In the genomic region with DNA sequence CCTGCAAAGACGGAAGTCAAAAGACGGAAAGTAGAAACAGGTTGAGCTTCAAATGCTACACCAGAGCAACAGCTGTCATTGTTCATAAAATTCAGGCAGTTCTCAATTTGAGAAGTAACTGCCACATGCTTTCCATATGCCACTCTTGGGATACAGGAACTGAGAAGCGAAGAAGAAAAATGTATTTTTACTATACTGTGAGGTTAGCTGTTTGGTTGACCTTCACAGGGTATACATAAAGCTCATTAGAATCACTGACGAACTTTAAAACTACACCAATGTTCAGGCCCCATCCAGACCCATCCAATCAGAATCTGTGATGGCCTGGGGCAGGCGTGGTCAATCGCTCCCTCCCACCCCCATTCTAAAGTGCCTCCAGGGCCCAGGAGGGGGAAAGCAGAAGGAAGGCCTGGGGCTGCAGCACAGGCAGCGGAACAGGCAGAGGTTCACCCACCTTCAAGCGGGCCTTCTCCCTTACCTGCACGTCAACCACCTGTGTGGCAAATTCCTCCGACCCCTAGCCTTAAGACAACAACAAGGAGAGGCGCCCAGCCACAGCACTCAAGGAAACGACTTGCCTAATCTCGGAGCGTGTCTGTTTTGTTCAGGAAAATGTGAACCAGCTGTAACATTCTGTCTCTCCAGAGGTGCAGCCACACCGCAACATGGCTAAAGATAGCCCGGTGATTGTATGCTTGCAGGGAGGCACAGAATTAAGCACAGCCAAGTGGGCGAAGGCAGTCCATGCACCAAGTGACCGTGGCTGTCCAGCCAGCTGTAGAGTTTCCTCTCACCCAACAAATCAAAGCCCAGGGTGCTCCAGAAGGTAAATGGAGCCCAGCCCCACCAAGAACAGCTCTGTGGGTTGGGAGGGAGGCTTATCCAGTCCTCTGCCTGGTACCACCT, we compare ENCODE assay signal across 24 cellular contexts.
DNase-seq lines count a peak whose midpoint lies in the region; ATAC-seq and TF ChIP-seq lines count a peak whose summit lies in the region.
"Had no signal": no experiment of that assay in that cellular context is flagged by ENCODE, and none has a peak within 500 bp of the region (broad histone marks: within the 10 kb centered on the region; RNA-seq: fewer than 3 reads in every experiment).

No MANE protein-coding gene starts in this region.

- H3K9ac ChIP-seq in trophoblast cell (ENCODE audit: low read length), result no peak overlapping the region

- H3K27ac Mint-ChIP-seq in chondrocyte (ENCODE audit: unreplicated experiment), result no peak overlapping the region
- H3K27ac Mint-ChIP-seq: activated CD4-positive, alpha-beta memory T cell treated with anti-CD3 and anti-CD28 coated beads, Interleukin-2, amount 10 ng/mL, durations not matched to agents 7 days and 5 days had no signal

- no peak for DNase-seq in RWPE1 (ENCODE audit: low spot score)
- DNase-seq in heart right ventricle, result peak in 1 of 2 donors; percentile 43
- DNase-seq in trophoblast cell, result peak; percentile 75 to 78
- DNase-seq in NCI-H2081 treated with DMSO at 0.1 percent for 48 hours (lab: John Stamatoyannopoulos, UW), result no peak
- no peak for DNase-seq in chondrocyte (ENCODE audit: low spot score)
- DNase-seq in HuH-7.5 (ENCODE audit: low spot score), result no peak
- DNase-seq: activated CD4-positive, alpha-beta memory T cell treated with anti-CD3 and anti-CD28 coated beads, Interleukin-2, amount 10 ng/mL, durations not matched to agents 7 days and 5 days; activated naive CD4-positive, alpha-beta T cell; amygdala; DMS79; effector memory CD8-positive, alpha-beta T cell; naive thymus-derived CD8-positive, alpha-beta T cell; NCI-H1048; NCI-H2029 treated with DMSO at 0.1 percent for 48 hours; NCI-H510A treated with DMSO at 0.1 percent for 48 hours; OCI-M1; SIG-M5; small intestine; stimulated activated CD4-positive, alpha-beta T cell treated with anti-CD3 and anti-CD28 coated beads, Interleukin-2, amount 100 ng/mL, for 48 hours; WERI-Rb-1 had no signal

- no peaks in the 10 kb centered on the region for H3K9me3 ChIP-seq in heart right ventricle
- H3K9me3 ChIP-seq in trophoblast cell (ENCODE audit: insufficient read depth, low read depth, low read length), result no peaks in the 10 kb centered on the region

- no peak overlapping the region for H3K4ac ChIP-seq in trophoblast cell (ENCODE audit: low read depth, low read length)

- H3K79me2 ChIP-seq in trophoblast cell (ENCODE audit: control insufficient read depth, insufficient read depth, low read length, poor library complexity), result no peaks in the 10 kb centered on the region

- no peak overlapping the region for H3K4me2 ChIP-seq in trophoblast cell (ENCODE audit: low read length)

- no peak overlapping the region for H2AK5ac ChIP-seq in trophoblast cell (ENCODE audit: low read length)

- no peak overlapping the region for H4K91ac ChIP-seq in trophoblast cell (ENCODE audit: low read depth, low read length)

- H3K27me3 ChIP-seq in heart right ventricle (no peaks in the 10 kb centered on the region), trophoblast cell (ENCODE audit: insufficient read depth, low read length) (no peaks in the 10 kb centered on the region)

- H3K36me3 Mint-ChIP-seq in chondrocyte (ENCODE audit: low read depth), result peaks cover 3% of the 10 kb centered on the region

- no peak overlapping the region for H2BK120ac ChIP-seq in trophoblast cell (ENCODE audit: insufficient read depth, low read length, poor library complexity)

- TF ChIP-seq CTCF in C4-2B (conservative IDR thresholded peaks at IDR 0.05), result no peak
- TF ChIP-seq CTCF in RWPE1 (conservative IDR thresholded peaks at IDR 0.05; ENCODE audit: low read depth), result no peak
- no peak for TF ChIP-seq CTCF in heart right ventricle (IDR thresholded peaks at IDR 0.05)
- no peak for TF ChIP-seq CTCF in chondrocyte (IDR thresholded peaks at IDR 0.05)

- H3K18ac ChIP-seq in trophoblast cell (ENCODE audit: low read length), result peak overlapping the region; percentile 34

- H2AFZ ChIP-seq in trophoblast cell (ENCODE audit: insufficient read depth, low read length, poor library complexity), result no peak overlapping the region

- intact Hi-C loops in heart right ventricle (cut with DNase I), result loop anchor here in 1 of 10 donors (10.0 kb wide), 1 partner anchor 63 kb away; no protein-coding TSS in a partner anchor

- H3K23ac ChIP-seq in trophoblast cell (ENCODE audit: low read length), result no peak overlapping the region

- no peaks in the 10 kb centered on the region for H3K9me3 Mint-ChIP-seq in chondrocyte (ENCODE audit: low read depth)
- H3K9me3 Mint-ChIP-seq: activated CD4-positive, alpha-beta memory T cell treated with anti-CD3 and anti-CD28 coated beads, Interleukin-2, amount 10 ng/mL, durations not matched to agents 7 days and 5 days; central memory CD8-positive, alpha-beta T cell; effector memory CD8-positive, alpha-beta T cell; naive thymus-derived CD8-positive, alpha-beta T cell had no signal

- POLR2A ChIA-PET in RWPE1 (lab: Yijun Ruan, JAX; ENCODE audit: low non-redundant PET), result no interaction called here

- no peak overlapping the region for H3K4me3 Mint-ChIP-seq in chondrocyte (ENCODE audit: unreplicated experiment)
- H3K4me3 Mint-ChIP-seq: activated CD4-positive, alpha-beta memory T cell treated with anti-CD3 and anti-CD28 coated beads, Interleukin-2, amount 10 ng/mL, durations not matched to agents 7 days and 5 days; central memory CD8-positive, alpha-beta T cell; effector memory CD8-positive, alpha-beta T cell; naive thymus-derived CD8-positive, alpha-beta T cell had no signal

- no peaks in the 10 kb centered on the region for H3K27me3 Mint-ChIP-seq in chondrocyte (ENCODE audit: low read depth)
- H3K27me3 Mint-ChIP-seq: activated CD4-positive, alpha-beta memory T cell treated with anti-CD3 and anti-CD28 coated beads, Interleukin-2, amount 10 ng/mL, durations not matched to agents 7 days and 5 days; central memory CD8-positive, alpha-beta T cell; effector memory CD8-positive, alpha-beta T cell; naive thymus-derived CD8-positive, alpha-beta T cell had no signal

- H3K4me3 ChIP-seq in heart right ventricle (no peak overlapping the region), trophoblast cell (ENCODE audit: low read depth, low read length) (no peak overlapping the region)
- H3K4me3 ChIP-seq: lung had no signal

- no peak overlapping the region for H4K8ac ChIP-seq in trophoblast cell (ENCODE audit: low read depth, low read length)

- CTCF ChIA-PET in RWPE1 (lab: Yijun Ruan, JAX), result no interaction called here

- H3K14ac ChIP-seq in trophoblast cell (ENCODE audit: low read length), result no peak overlapping the region

- H3K79me1 ChIP-seq in trophoblast cell (ENCODE audit: low read length), result no peaks in the 10 kb centered on the region

- peaks cover 43% of the 10 kb centered on the region for H3K4me1 Mint-ChIP-seq in chondrocyte (ENCODE audit: low read depth)
- H3K4me1 Mint-ChIP-seq: activated CD4-positive, alpha-beta memory T cell treated with anti-CD3 and anti-CD28 coated beads, Interleukin-2, amount 10 ng/mL, durations not matched to agents 7 days and 5 days had no signal

- no peak overlapping the region for H4K12ac ChIP-seq in trophoblast cell (ENCODE audit: low read depth, low read length)

- H3K36me3 ChIP-seq in heart right ventricle, result no peaks in the 10 kb centered on the region
- no peaks in the 10 kb centered on the region for H3K36me3 ChIP-seq in trophoblast cell (ENCODE audit: control insufficient read depth in 1 of 2, insufficient read depth in 2 of 2, low read length in 2 of 2)
- H3K36me3 ChIP-seq: WERI-Rb-1 had no signal

- H2BK5ac ChIP-seq in trophoblast cell (ENCODE audit: low read depth, low read length, poor library complexity), result no peak overlapping the region

- ATAC-seq in heart right ventricle (peak; percentile 47 to 81 (median 57)), SK-N-SH treated with all-trans-retinoic acid at 6 μM for 48 hours (no peak)
- ATAC-seq: effector memory CD8-positive, alpha-beta T cell; naive thymus-derived CD8-positive, alpha-beta T cell had no signal

- H3K27ac ChIP-seq in C4-2B, result peak overlapping the region; percentile 60; the same call in 1 of the 2 replicates
- H3K27ac ChIP-seq in RWPE1, result 0 out of 2 replicates have a peak overlapping the region, but pooled peaks have one; percentile 12
- peak overlapping the region; percentile 8 to 83 (median 74) for H3K27ac ChIP-seq in heart right ventricle
- H3K27ac ChIP-seq in trophoblast cell (ENCODE audit: low read depth, low read length), result no peak overlapping the region
- H3K27ac ChIP-seq: WERI-Rb-1 had no signal

- peaks cover 42 to 100% (median 79%) of the 10 kb centered on the region in 9 donors for H3K4me1 ChIP-seq in heart right ventricle
- peaks cover 6 to 16% of the 10 kb centered on the region in 2 experiments for H3K4me1 ChIP-seq in trophoblast cell (ENCODE audit: control insufficient read depth in 1 of 2, insufficient read depth in 2 of 2, low read length in 2 of 2)

- no peak overlapping the region for H2BK12ac ChIP-seq in trophoblast cell (ENCODE audit: low read length)

- WGBS in heart right ventricle, 2 donors, result 67 to 76% methylated on average over 18 of the region's 18 CpGs
- WGBS in trophoblast cell (ENCODE audit: extremely low coverage, insufficient coverage, insufficient read length), result no CpG with 5 or more reads among the region's 18 CpGs

TF ChIP-seq in SK-N-SH treated with all-trans-retinoic acid at 6 μM for 48 hours, 23 proteins besides CTCF, POLR2A, EP300 and RAD21 (continues in another document):
- TF ChIP-seq RARB (CRISPR knock-in tag; IDR thresholded peaks at IDR 0.05), result no peak
- no peak for TF ChIP-seq ESRRG (CRISPR knock-in tag; IDR thresholded peaks at IDR 0.05)
- TF ChIP-seq, protein P1, sequence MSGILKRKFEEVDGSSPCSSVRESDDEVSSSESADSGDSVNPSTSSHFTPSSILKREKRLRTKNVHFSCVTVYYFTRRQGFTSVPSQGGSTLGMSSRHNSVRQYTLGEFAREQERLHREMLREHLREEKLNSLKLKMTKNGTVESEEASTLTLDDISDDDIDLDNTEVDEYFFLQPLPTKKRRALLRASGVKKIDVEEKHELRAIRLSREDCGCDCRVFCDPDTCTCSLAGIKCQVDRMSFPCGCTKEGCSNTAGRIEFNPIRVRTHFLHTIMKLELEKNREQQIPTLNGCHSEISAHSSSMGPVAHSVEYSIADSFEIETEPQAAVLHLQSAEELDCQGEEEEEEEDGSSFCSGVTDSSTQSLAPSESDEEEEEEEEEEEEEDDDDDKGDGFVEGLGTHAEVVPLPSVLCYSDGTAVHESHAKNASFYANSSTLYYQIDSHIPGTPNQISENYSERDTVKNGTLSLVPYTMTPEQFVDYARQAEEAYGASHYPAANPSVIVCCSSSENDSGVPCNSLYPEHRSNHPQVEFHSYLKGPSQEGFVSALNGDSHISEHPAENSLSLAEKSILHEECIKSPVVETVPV (CRISPR knock-in tag; IDR thresholded peaks at IDR 0.05), result no peak

Comparison
In these comparisons a context has a peak if more than half of its experiments do, and no peak if none do; other contexts are left out.
1. DNase-seq: peak in trophoblast cell (2 of 2); none in RWPE1 (single experiment), NCI-H2081 treated with DMSO at 0.1 percent for 48 hours (single experiment), chondrocyte (single experiment) and HuH-7.5 (single experiment).